17 cellular contexts compared by ENCODE assay signal in genomic region chr12:905273-906076, GRCh38. TPM values are rescaled to one million over a fixed set of nuclear protein-coding genes. Genes with fewer than 3 reads are reported as not detected.
A peak's percentile ranks its signal among the peaks of the same experiment; 100 is the strongest.
DNase-seq lines count a peak whose midpoint lies in the region; ATAC-seq, FAIRE-seq and TF ChIP-seq lines count a peak whose summit lies in the region.
"Had no signal": no experiment of that assay in that cellular context is flagged by ENCODE, and none has a peak within 500 bp of the region (broad histone marks: within the 10 kb centered on the region; RNA-seq: fewer than 3 reads in every experiment).

No MANE protein-coding gene starts in this region.

- H2AFZ ChIP-seq in GM12878 (ENCODE audit: control insufficient read depth, low read depth, low read length), result no peak overlapping the region

- H3K27ac ChIP-seq in GM12878 (ENCODE audit: control insufficient read depth, insufficient read depth), result no peak overlapping the region
- H3K27ac ChIP-seq: A549, upper lobe of left lung had no signal

- BruUV-seq in GM12878 (replicated peaks; lab: Mats Ljungman, UMichigan), result no TSS peak

- no peaks in the 10 kb centered on the region for H3K27me3 ChIP-seq in GM12878 (replicated peaks in 1 of 2; ENCODE audit: control insufficient read depth in 2 of 2, insufficient read depth in 2 of 2, low read length in 1 of 2)
- H3K27me3 ChIP-seq: gastrocnemius medialis, upper lobe of left lung had no signal

- no peaks in the 10 kb centered on the region for H3K4me1 ChIP-seq in GM12878 (ENCODE audit: control insufficient read depth, insufficient read depth, low read length)
- H3K4me1 ChIP-seq: A549, gastrocnemius medialis, HAP-1 had no signal

- no peak overlapping the region for H3K4me3 ChIP-seq in GM12878
- H3K4me3 ChIP-seq: A549, gastrocnemius medialis, HAP-1, skin epidermis, upper lobe of left lung had no signal

- POLR2A ChIA-PET in GM12878 (lab: Charles Lee), result interaction anchor here (0.7 kb wide), 1 partner anchor 35 kb away, joined by 3 read pairs; no protein-coding TSS in a partner anchor

- H3K36me3 Mint-ChIP-seq in activated CD8-positive, alpha-beta memory T cell treated with anti-CD3 and anti-CD28 coated beads, Interleukin-2, amount 10 ng/mL, durations not matched to agents 7 days and 5 days, result peaks cover 60% of the 10 kb centered on the region

- FAIRE-seq in GM12878 (lab: Jason Lieb, UNC), result no peak
- FAIRE-seq: A549 had no signal

- H3K9ac ChIP-seq in GM12878 (ENCODE audit: control insufficient read depth, insufficient read depth, low read length), result no peak overlapping the region

- WGBS in GM12878 (ENCODE audit: insufficient coverage, insufficient replicate concordance, low lambda C conversion rate, missing lambda C conversion rate), result 97% methylated on average over 11 of the region's 11 CpGs

- H3K9me3 ChIP-seq in GM12878 (replicated peaks; ENCODE audit: control insufficient read depth, insufficient read depth, low read length), result no peaks in the 10 kb centered on the region
- H3K9me3 ChIP-seq: A549, gastrocnemius medialis, HAP-1, upper lobe of left lung had no signal

- H3K4me3 Mint-ChIP-seq in activated CD8-positive, alpha-beta memory T cell treated with anti-CD3 and anti-CD28 coated beads, Interleukin-2, amount 10 ng/mL, durations not matched to agents 7 days and 5 days, result peak overlapping the region; percentile 5
- H3K4me3 Mint-ChIP-seq: neural crest cell had no signal

- peaks cover 28 to 80% of the 10 kb centered on the region in 2 experiments for H3K36me3 ChIP-seq in GM12878 (ENCODE audit: control insufficient read depth in 2 of 2, insufficient read depth in 2 of 2, low read length in 1 of 2)

- peak overlapping the region; percentile 68 for H3K27ac Mint-ChIP-seq in activated CD8-positive, alpha-beta memory T cell treated with anti-CD3 and anti-CD28 coated beads, Interleukin-2, amount 10 ng/mL, durations not matched to agents 7 days and 5 days

- H3K27me3 Mint-ChIP-seq in activated CD8-positive, alpha-beta memory T cell treated with anti-CD3 and anti-CD28 coated beads, Interleukin-2, amount 10 ng/mL, durations not matched to agents 7 days and 5 days, result no peaks in the 10 kb centered on the region

- SMC1A ChIA-PET in GM12878 (lab: Charles Lee; ENCODE audit: uncharacterized antibody, unreplicated experiment), result interaction anchor here (0.9 to 1.5 kb wide), 4 partner anchors 18 to 337 kb away, joined by 3 to 4 read pairs (median 4); no protein-coding TSS in a partner anchor

- H3K4me2 ChIP-seq in GM12878 (ENCODE audit: control insufficient read depth, insufficient read depth), result no peak overlapping the region
- H3K4me2 ChIP-seq: A549 had no signal

- H4K20me1 ChIP-seq in GM12878 (ENCODE audit: control insufficient read depth, insufficient read depth), result no peaks in the 10 kb centered on the region

- intact Hi-C loops in GM12878 (cut with micrococcal nuclease; ENCODE audit: unreplicated experiment), result no loop called here

- no peak for TF ChIP-seq CTCF in GM12878 (IDR thresholded peaks at IDR 0.05 in 2 of 3, conservative IDR thresholded peaks at IDR 0.05 in 1 of 3; ENCODE audit: control insufficient read depth in 2 of 3, extremely low read depth in 1 of 3, insufficient read depth in 1 of 3, low read depth in 3 of 3, low read length in 3 of 3)

- H3K4me1 Mint-ChIP-seq in activated CD8-positive, alpha-beta memory T cell treated with anti-CD3 and anti-CD28 coated beads, Interleukin-2, amount 10 ng/mL, durations not matched to agents 7 days and 5 days, result peaks cover 38% of the 10 kb centered on the region

- H3K79me2 ChIP-seq in GM12878 (ENCODE audit: control insufficient read depth, insufficient read depth, low read length), result no peaks in the 10 kb centered on the region; the same call in 1 of the 2 replicates

- no peaks in the 10 kb centered on the region for H3K9me3 Mint-ChIP-seq in activated CD8-positive, alpha-beta memory T cell treated with anti-CD3 and anti-CD28 coated beads, Interleukin-2, amount 10 ng/mL, durations not matched to agents 7 days and 5 days (ENCODE audit: low read depth)
- H3K9me3 Mint-ChIP-seq: neural crest cell had no signal

- CTCF ChIA-PET in activated CD8-positive, alpha-beta memory T cell treated with anti-CD3 and anti-CD28 coated beads, Interleukin-2, amount 10 ng/mL, durations not matched to agents 7 days and 5 days (lab: Charles Lee), result interaction anchor here (0.8 to 2.3 kb wide), 8 partner anchors 10 to 336 kb away, joined by 3 to 8 read pairs (median 4); partner anchors contain the start of gene RAD52
- CTCF ChIA-PET in GM12878 (lab: Yijun Ruan, JAX), result interaction anchor here (0.8 to 1.4 kb wide), 5 partner anchors 18 to 335 kb away, joined by 3 to 5 read pairs (median 3); no protein-coding TSS in a partner anchor

- no peak for TF ChIP-seq EP300 in GM12878 (IDR thresholded peaks at IDR 0.05; ENCODE audit: borderline replicate concordance in 1 of 2, control insufficient read depth in 1 of 2, low read depth in 2 of 2, low read length in 2 of 2)

- DNase-seq in activated CD8-positive, alpha-beta memory T cell treated with anti-CD3 and anti-CD28 coated beads, Interleukin-2, amount 10 ng/mL, durations not matched to agents 7 days and 5 days, result peak; percentile 54
- DNase-seq in activated CD8-positive, alpha-beta memory T cell treated with anti-CD3 and anti-CD28 coated beads, Interleukin-2, amount 50 U/mL, for 4 hours, result no peak
- DNase-seq in MV-4-11 (lab: John Stamatoyannopoulos, UW) (peak; percentile 52), GM12878 (ENCODE audit: low read depth, low spot score) (no peak), pons (ENCODE audit: low spot score) (peak; percentile 21), NCI-H128 (lab: John Stamatoyannopoulos, UW; ENCODE audit: unreplicated experiment) (no peak), DMS153 (lab: John Stamatoyannopoulos, UW) (no peak)
- DNase-seq: activated CD4-positive, alpha-beta T cell treated with anti-CD3 and anti-CD28 coated beads for 4 hours; gastrocnemius medialis; IMR-90; NCI-H2029 treated with DMSO at 0.1 percent for 48 hours; upper lobe of left lung had no signal

- peak; percentile 37; the same call in 1 of the 2 replicates for TF ChIP-seq POLR2A in GM12878 (IDR thresholded peaks at IDR 0.05; ENCODE audit: low read depth, low read length)

- RAD21 ChIA-PET in GM12878 (lab: Charles Lee; ENCODE audit: unreplicated experiment), result interaction anchor here (1.1 kb wide), 1 partner anchor 336 kb away, joined by 3 read pairs; no protein-coding TSS in a partner anchor

- TF ChIP-seq RAD21 in GM12878 (IDR thresholded peaks at IDR 0.05; ENCODE audit: insufficient read depth, low read depth, low read length), result no peak

- in situ Hi-C loops in GM12878 (cut with MboI), result no loop called here

- peak; percentile 68 for ATAC-seq in activated CD8-positive, alpha-beta memory T cell treated with anti-CD3 and anti-CD28 coated beads, Interleukin-2, amount 10 ng/mL, durations not matched to agents 7 days and 5 days
- ATAC-seq in GM12878 (no peak), GM18498 (IDR thresholded peaks at IDR 0.05; ENCODE audit: unreplicated experiment) (no peak)
- ATAC-seq: A549, gastrocnemius medialis had no signal

TF ChIP-seq in GM12878, 131 proteins besides CTCF, POLR2A, EP300 and RAD21 (continues in another document):
- TF ChIP-seq ZNF207 (IDR thresholded peaks at IDR 0.05; ENCODE audit: borderline replicate concordance) (no peak), EED (IDR thresholded peaks at IDR 0.05; ENCODE audit: low read depth) (no peak), CBFB (IDR thresholded peaks at IDR 0.05; ENCODE audit: low read depth) (no peak), LARP7 (IDR thresholded peaks at IDR 0.05) (no peak), USF2 (IDR thresholded peaks at IDR 0.05; ENCODE audit: borderline replicate concordance, low read depth, low read length) (no peak), NFYA (IDR thresholded peaks at IDR 0.05; ENCODE audit: borderline replicate concordance, low read depth, low read length) (no peak), TBL1XR1 (IDR thresholded peaks at IDR 0.05; ENCODE audit: low read depth, low read length) (no peak), RCOR1 (conservative IDR thresholded peaks at IDR 0.05; ENCODE audit: low read depth, low read length) (no peak)

RNA-seq across cellular contexts. Expression of gene RAD52, which starts 44.0 kb away (rescaled TPM):
- 10 to 100 TPM; 14.6 to 21.8 TPM for total RNA-seq in activated CD8-positive, alpha-beta memory T cell treated with anti-CD3 and anti-CD28 coated beads, Interleukin-2, amount 10 ng/mL, durations not matched to agents 7 days and 5 days
- total RNA-seq in GM12878 (2013; cell fraction: nucleolus; rRNA removed), result 80.3 and 81.5 TPM in 2 replicates
- total RNA-seq in GM12878 (2014; rRNA removed) (10.2 and 10.7 TPM in 2 replicates), GM12878 (2014; rRNA removed; fragmentation: Illumina TruSeq; extraction: Trizol) (9.3 and 11.4 TPM in 2 replicates), GM12878 (2021) (6.5 and 6.6 TPM in 2 replicates)
- polyA plus RNA-seq in GM12878 (2011; ENCODE audit: low read depth), result 4.4 TPM
- polyA plus RNA-seq in GM12878 (2011; rRNA removed) (13.1 and 15.7 TPM in 2 replicates), GM12878 (2014; fragmentation: Illumina TruSeq; extraction: Trizol) (5.9 and 8.5 TPM in 2 replicates), GM12878 (2014; fragmentation: Nextera tagmentation; extraction: Ambion mirVana) (1 to 10 TPM; 2.0 to 2.9 TPM), GM12878 (2014; rRNA removed) (11.2 and 11.3 TPM in 2 replicates), GM12878 (2016; fragmentation: Nextera tagmentation; extraction: Ambion mirVana) (1 to 10 TPM; 7.7 to 9.7 TPM)
- 10.6 and 16.5 TPM in 2 replicates for polyA plus RNA-seq in GM12878 (2011; cell fraction: cytosol; rRNA removed)
- polyA plus RNA-seq in GM12878 (2011; cell fraction: nucleus; rRNA removed), result 52.6 and 66.0 TPM in 2 replicates
- 4.0 and 8.3 TPM in 2 replicates for polyA plus RNA-seq in GM12878 (2012)
- 19.2 and 29.6 TPM in 2 replicates for polyA minus RNA-seq in GM12878 (2011; rRNA and poly(A)+ RNA removed)
- polyA minus RNA-seq in GM12878 (2011; cell fraction: cytosol; rRNA and poly(A)+ RNA removed), result 6.3 and 9.3 TPM in 2 replicates
- 16.3 and 21.0 TPM in 2 replicates for polyA minus RNA-seq in GM12878 (2011; cell fraction: nucleus; rRNA and poly(A)+ RNA removed)

Comparison
In these comparisons a context has a peak if more than half of its experiments do, and no peak if none do; other contexts are left out.
1. DNase-seq: peak in activated CD8-positive, alpha-beta memory T cell treated with anti-CD3 and anti-CD28 coated beads, Interleukin-2, amount 10 ng/mL, durations not matched to agents 7 days and 5 days (single experiment), MV-4-11 (single experiment) and pons (single experiment); none in activated CD8-positive, alpha-beta memory T cell treated with anti-CD3 and anti-CD28 coated beads, Interleukin-2, amount 50 U/mL, for 4 hours (single experiment), GM12878 (single experiment), NCI-H128 (single experiment) and DMS153 (single experiment).